1 cellular context compared by ENCODE assay signal in the genomic region with DNA sequence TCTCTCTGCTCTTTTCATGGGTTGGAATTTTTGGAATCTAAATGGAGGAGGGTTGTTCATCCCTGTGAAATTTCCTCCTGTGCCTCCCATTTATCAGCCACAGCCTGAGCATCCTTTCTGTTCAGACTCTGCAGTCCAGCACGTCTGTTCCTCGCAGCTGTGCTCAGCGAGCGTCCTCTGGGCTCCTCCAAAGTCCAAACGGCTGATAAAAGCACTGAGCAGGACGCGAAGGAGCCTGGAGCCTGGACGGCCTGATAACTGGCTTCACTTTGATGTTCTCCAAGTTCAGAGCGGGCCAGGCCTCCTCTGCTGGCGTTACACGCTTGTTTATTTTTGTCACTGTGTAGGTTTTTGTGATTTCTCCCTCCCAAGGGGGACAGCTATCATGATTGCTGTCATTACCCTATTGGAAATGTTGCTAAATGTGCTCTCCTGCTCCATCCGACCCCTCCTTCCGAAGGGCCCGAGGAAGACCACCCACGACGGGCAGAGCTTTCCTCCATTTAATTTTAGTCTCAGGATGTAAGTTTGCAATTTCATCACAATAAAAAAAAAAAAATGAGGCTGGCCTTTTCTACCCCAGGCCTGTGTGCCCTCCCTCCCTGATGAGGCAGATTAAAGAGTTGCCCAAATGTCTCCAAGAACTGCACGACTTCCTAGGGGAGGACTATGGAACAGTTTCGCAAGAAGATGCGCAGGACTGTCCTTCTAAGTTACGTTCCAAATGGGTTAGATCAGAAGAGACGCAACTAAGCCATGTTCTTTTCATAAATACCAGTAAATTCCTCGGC.
TF ChIP-seq lines count a peak whose summit lies in the region.

No MANE protein-coding gene starts in this region.

TF ChIP-seq in IMR-90, 13 proteins besides CTCF, POLR2A, EP300 and RAD21:
- TF ChIP-seq CEBPB (IDR thresholded peaks at IDR 0.05; ENCODE audit: low read depth, low read length) (peak; percentile 94), SMC3 (IDR thresholded peaks at IDR 0.05; ENCODE audit: low read depth, low read length) (no peak)
